ENCODE assay signal across 31 cellular contexts in genomic region chr7:156140447-156140846, GRCh38.
"Had no signal": no experiment of that assay in that cellular context is flagged by ENCODE, and none has a peak within 500 bp of the region (broad histone marks: within the 10 kb centered on the region; RNA-seq: fewer than 3 reads in every experiment).

No MANE protein-coding gene starts in this region.

- H3K9me3 ChIP-seq: ovary, psoas muscle, right lobe of liver, spleen, suprapubic skin, testis, transverse colon, uterus had no signal

- H3K27ac ChIP-seq: neural progenitor cell, ovary, parathyroid adenoma, psoas muscle, right lobe of liver, skin epidermis, spleen, suprapubic skin, testis, tibial artery, transverse colon, uterus had no signal

- H3K4me3 Mint-ChIP-seq: naive B cell; naive thymus-derived CD8-positive, alpha-beta T cell; natural killer cell treated with Interleukin-12 subunit alpha and Interleukin-12 subunit beta and Interleukin-15 and Interleukin-18, amount 100 ng/mL, for 72 hours; neural progenitor cell; stimulated activated memory B cell treated with anti-CD40 and anti-IgM and Interleukin-4, amounts not matched to agents 10 μg/mL and 1 μg/mL and 100 μg/mL, for 72 hours; stimulated activated naive CD8-positive, alpha-beta T cell treated with anti-CD3 and anti-CD28 coated beads, Interleukin-15, amount 100 ng/mL, for 72 hours; type B pancreatic cell had no signal

- H3K4me2 ChIP-seq: neural progenitor cell, smooth muscle cell had no signal

- H3K4me1 Mint-ChIP-seq: naive B cell; stimulated activated memory B cell treated with anti-CD40 and anti-IgM and Interleukin-4, amounts not matched to agents 10 μg/mL and 1 μg/mL and 100 μg/mL, for 72 hours; stimulated activated naive CD8-positive, alpha-beta T cell treated with anti-CD3 and anti-CD28 coated beads, Interleukin-15, amount 100 ng/mL, for 72 hours had no signal

- H3K9ac ChIP-seq: neural progenitor cell, parathyroid adenoma had no signal

- H3K4me3 ChIP-seq: neural progenitor cell, ovary, psoas muscle, right lobe of liver, skin epidermis, smooth muscle cell, spleen, suprapubic skin, testis, tibial artery, transverse colon, uterus had no signal

- H3K27ac Mint-ChIP-seq: naive B cell; naive thymus-derived CD8-positive, alpha-beta T cell; natural killer cell treated with Interleukin-12 subunit alpha and Interleukin-12 subunit beta and Interleukin-15 and Interleukin-18, amount 100 ng/mL, for 72 hours; neural progenitor cell; progenitor cell of endocrine pancreas; stimulated activated memory B cell treated with anti-CD40 and anti-IgM and Interleukin-4, amounts not matched to agents 10 μg/mL and 1 μg/mL and 100 μg/mL, for 72 hours; type B pancreatic cell had no signal

- H3K79me2 ChIP-seq: parathyroid adenoma had no signal

- H3K27me3 ChIP-seq: neural progenitor cell, ovary, right lobe of liver, suprapubic skin, testis, uterus had no signal

- H3K4me1 ChIP-seq: neural progenitor cell, parathyroid adenoma, psoas muscle, right lobe of liver, spleen, suprapubic skin, testis, tibial artery, transverse colon, uterus had no signal

- H3K9me3 Mint-ChIP-seq: naive B cell; natural killer cell treated with Interleukin-12 subunit alpha and Interleukin-12 subunit beta and Interleukin-15 and Interleukin-18, amount 100 ng/mL, for 72 hours; neural progenitor cell; stimulated activated naive CD8-positive, alpha-beta T cell treated with anti-CD3 and anti-CD28 coated beads, Interleukin-15, amount 100 ng/mL, for 72 hours; type B pancreatic cell had no signal

- DNase-seq: naive B cell; naive thymus-derived CD8-positive, alpha-beta T cell; occipital lobe; ovary; posterior cingulate gyrus; psoas muscle; right cardiac atrium; right lobe of liver; spleen; stimulated activated CD4-positive, alpha-beta T cell treated with anti-CD3 and anti-CD28 coated beads, Interleukin-12 subunit alpha, Interleukin-12 subunit beta, amount 100 ng/mL, for 4 hours; stimulated activated CD4-positive, alpha-beta T cell treated with anti-CD3 and anti-CD28 coated beads, Interleukin-1b, Interleukin-23, amount 100 ng/mL, for 48 hours; stimulated activated CD4-positive, alpha-beta T cell treated with anti-CD3 and anti-CD28 coated beads, Interleukin-4, amount 100 ng/mL, for 1 hour; stimulated activated CD4-positive, alpha-beta T cell treated with anti-CD3 and anti-CD28 coated beads, Interleukin-4, amount 100 ng/mL, for 4 hours; stimulated activated CD8-positive, alpha-beta memory T cell treated with anti-CD3 and anti-CD28 coated beads, Interleukin-4, amount 100 ng/mL, for 48 hours; stimulated activated naive CD4-positive, alpha-beta T cell; stimulated activated naive CD8-positive, alpha-beta T cell treated with anti-CD3 and anti-CD28 coated beads, Interleukin-15, amount 100 ng/mL, for 72 hours; stimulated activated naive CD8-positive, alpha-beta T cell treated with anti-CD3 and anti-CD28 coated beads, Interleukin-15, Interleukin-2, amounts not matched to agents 100 U/mL and 50 U/mL, for 24 hours; substantia nigra; testis; tibial artery; transverse colon; uterus had no signal

- H3K36me3 Mint-ChIP-seq: naive B cell; naive thymus-derived CD8-positive, alpha-beta T cell; natural killer cell treated with Interleukin-12 subunit alpha and Interleukin-12 subunit beta and Interleukin-15 and Interleukin-18, amount 100 ng/mL, for 72 hours; neural progenitor cell; stimulated activated memory B cell treated with anti-CD40 and anti-IgM and Interleukin-4, amounts not matched to agents 10 μg/mL and 1 μg/mL and 100 μg/mL, for 72 hours; type B pancreatic cell had no signal

- ATAC-seq: naive thymus-derived CD8-positive, alpha-beta T cell; psoas muscle; right cardiac atrium; right lobe of liver; stimulated activated memory B cell treated with anti-CD40 and anti-IgM and Interleukin-4, amounts not matched to agents 10 μg/mL and 1 μg/mL and 100 μg/mL, for 72 hours; stimulated activated naive CD8-positive, alpha-beta T cell treated with anti-CD3 and anti-CD28 coated beads, Interleukin-15, amount 100 ng/mL, for 72 hours; stimulated activated naive CD8-positive, alpha-beta T cell treated with anti-CD3 and anti-CD28 coated beads, Interleukin-15, Interleukin-2, amounts not matched to agents 100 U/mL and 50 U/mL, for 24 hours had no signal

- H3K36me3 ChIP-seq: neural progenitor cell, ovary, right lobe of liver, spleen, suprapubic skin, tibial artery, transverse colon, uterus had no signal

- H2AFZ ChIP-seq: neural progenitor cell, parathyroid adenoma had no signal
